Comparison of ENCODE assay signal across 19 cellular contexts in the genomic region with DNA sequence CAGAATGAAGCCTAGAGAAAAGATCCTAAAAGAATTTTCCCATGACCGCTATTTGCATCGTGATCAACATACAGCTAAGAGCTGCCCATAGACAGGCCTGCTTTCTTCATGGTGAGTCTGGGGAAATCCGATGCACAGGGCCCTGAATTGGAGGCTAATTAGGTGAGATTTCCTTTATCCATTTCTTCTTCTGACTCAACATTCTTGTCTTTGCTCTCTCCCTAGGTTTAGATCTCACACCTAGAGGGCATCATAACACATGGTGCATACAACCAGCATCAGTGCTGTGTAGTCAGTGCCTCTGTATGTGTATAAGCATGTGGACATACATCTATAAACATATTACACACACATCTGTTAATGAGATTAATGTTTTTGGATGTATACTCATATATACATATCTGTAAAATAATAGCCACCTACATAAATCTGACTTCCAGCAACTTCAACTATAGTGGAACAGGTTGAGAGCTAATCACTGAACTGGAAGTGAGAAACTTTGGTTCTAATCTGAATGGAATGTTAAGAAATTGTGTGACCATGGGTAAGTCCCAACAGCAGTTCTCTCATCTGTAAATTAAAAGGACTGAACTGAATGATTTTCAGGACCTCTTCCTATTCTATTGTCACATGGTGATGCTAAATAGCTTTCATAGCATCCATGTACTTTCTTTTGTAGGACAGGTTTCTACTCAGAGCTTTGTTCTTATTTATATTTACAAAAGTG. TPM values are rescaled to one million over a fixed set of nuclear protein-coding genes. Genes with fewer than 3 reads are reported as not detected.
DNase-seq lines count a peak whose midpoint lies in the region; ATAC-seq and TF ChIP-seq lines count a peak whose summit lies in the region.
"Had no signal": no experiment of that assay in that cellular context is flagged by ENCODE, and none has a peak within 500 bp of the region (broad histone marks: within the 10 kb centered on the region; RNA-seq: fewer than 3 reads in every experiment).

No MANE protein-coding gene starts in this region.

- H3K9me3 Mint-ChIP-seq in endodermal cell = peaks cover 4% of the 10 kb centered on the region

- no peak overlapping the region for H3K4me3 Mint-ChIP-seq in endodermal cell
- H3K4me3 Mint-ChIP-seq: B cell, mesothelial cell of epicardium had no signal

- WGBS in endodermal cell (ENCODE audit: insufficient coverage in 1 of 2, insufficient read length in 1 of 2), 2 experiments = 83 to 90% methylated on average over 3 of the region's 3 CpGs

- TF ChIP-seq CTCF in endodermal cell (conservative IDR thresholded peaks at IDR 0.05) = peak; percentile 29

- H3K27ac Mint-ChIP-seq in endodermal cell = no peak overlapping the region
- H3K27ac Mint-ChIP-seq: B cell, mesothelial cell of epicardium had no signal

- H3K4me3 ChIP-seq in endodermal cell (ENCODE audit: low read length) (no peak overlapping the region), H7 (ENCODE audit: insufficient read depth, low read depth, low read length) (no peak overlapping the region)
- H3K4me3 ChIP-seq: esophagus muscularis mucosa, thoracic aorta had no signal

- no peaks in the 10 kb centered on the region for H3K27me3 ChIP-seq in endodermal cell (ENCODE audit: control insufficient read depth, insufficient read depth, low read length, poor library complexity, severe bottlenecking)
- no peaks in the 10 kb centered on the region for H3K27me3 ChIP-seq in H7 (ENCODE audit: control insufficient read depth, insufficient read depth, low read length)
- H3K27me3 ChIP-seq: esophagus muscularis mucosa, neutrophil had no signal

- H3K36me3 Mint-ChIP-seq in endodermal cell (ENCODE audit: low read depth) = peaks cover 18% of the 10 kb centered on the region

- peaks cover 5% of the 10 kb centered on the region for H3K4me1 Mint-ChIP-seq in endodermal cell
- H3K4me1 Mint-ChIP-seq: B cell had no signal

- no peak overlapping the region for H3K27ac ChIP-seq in endodermal cell (ENCODE audit: low read depth, low read length)
- H3K27ac ChIP-seq: esophagus muscularis mucosa, neutrophil, thoracic aorta had no signal

- H3K4me1 ChIP-seq in endodermal cell (ENCODE audit: control insufficient read depth, insufficient read depth, low read length) = no peaks in the 10 kb centered on the region

- no peak overlapping the region for H3K9ac ChIP-seq in endodermal cell (ENCODE audit: extremely low read depth, low read length, poor library complexity, severe bottlenecking)

- ATAC-seq in GM19463 (IDR thresholded peaks at IDR 0.05; ENCODE audit: unreplicated experiment) = peak; percentile 49

- no peaks in the 10 kb centered on the region for H3K27me3 Mint-ChIP-seq in endodermal cell (ENCODE audit: insufficient read depth)
- H3K27me3 Mint-ChIP-seq: B cell had no signal

- H3K36me3 ChIP-seq in endodermal cell (ENCODE audit: control insufficient read depth, insufficient read depth, low read length) (no peaks in the 10 kb centered on the region), H7 (replicated peaks; ENCODE audit: control insufficient read depth, insufficient read depth, low read length) (no peaks in the 10 kb centered on the region)
- H3K36me3 ChIP-seq: neutrophil, thoracic aorta had no signal

- peak; percentile 22 for DNase-seq in NCI-H226
- no peak for DNase-seq in endodermal cell
- peak; percentile 65 for DNase-seq in renal cortical epithelial cell (ENCODE audit: low read depth)
- DNase-seq in midbrain (lab: John Stamatoyannopoulos, UW) = no peak
- no peak for DNase-seq in H7
- no peak for DNase-seq in activated CD4-positive, alpha-beta T cell treated with anti-CD3 and anti-CD28 coated beads, Interleukin-2, amount 50 U/mL, for 1 hour
- DNase-seq: activated CD4-positive, CD25-positive, alpha-beta regulatory T cell treated with anti-CD3 and anti-CD28 coated beads, Interleukin-2, amount 50 U/mL, for 72 hours; activated effector memory CD4-positive, alpha-beta T cell treated with Interleukin-2 at 50 U/mL for 16 hours; amygdala; islet precursor cell; NCI-H1436 treated with DMSO at 0.1 percent for 48 hours; NCI-H2227 treated with DMSO at 0.1 percent for 48 hours; SHP77 had no signal

- no peaks in the 10 kb centered on the region for H3K9me3 ChIP-seq in endodermal cell (ENCODE audit: control insufficient read depth, low read length)
- H3K9me3 ChIP-seq: esophagus muscularis mucosa, neutrophil, thoracic aorta had no signal

RNA-seq across cellular contexts. Expression of a gene that starts 17.5 kb away (rescaled TPM):
- 10 to 100 TPM; 18.3 to 20.5 TPM for total RNA-seq in endodermal cell
- 15.9 TPM for polyA plus RNA-seq in endodermal cell (2013, experiment 1 of 2)
- polyA plus RNA-seq in endodermal cell (2013, experiment 2 of 2) = 16.8 TPM
- 27.1 and 30.3 TPM in 2 replicates for total RNA-seq in renal cortical epithelial cell
- 18.8 and 22.2 TPM in 2 replicates for total RNA-seq in H7 (2014; rRNA removed; shearing (Covaris generic))

Comparison
In these comparisons a context has a peak if more than half of its experiments do, and no peak if none do; other contexts are left out.
1. DNase-seq: peak in NCI-H226 (single experiment) and renal cortical epithelial cell (single experiment); none in endodermal cell (single experiment), midbrain (single experiment), H7 (single experiment) and activated CD4-positive, alpha-beta T cell treated with anti-CD3 and anti-CD28 coated beads, Interleukin-2, amount 50 U/mL, for 1 hour (single experiment).